In the genomic region with DNA sequence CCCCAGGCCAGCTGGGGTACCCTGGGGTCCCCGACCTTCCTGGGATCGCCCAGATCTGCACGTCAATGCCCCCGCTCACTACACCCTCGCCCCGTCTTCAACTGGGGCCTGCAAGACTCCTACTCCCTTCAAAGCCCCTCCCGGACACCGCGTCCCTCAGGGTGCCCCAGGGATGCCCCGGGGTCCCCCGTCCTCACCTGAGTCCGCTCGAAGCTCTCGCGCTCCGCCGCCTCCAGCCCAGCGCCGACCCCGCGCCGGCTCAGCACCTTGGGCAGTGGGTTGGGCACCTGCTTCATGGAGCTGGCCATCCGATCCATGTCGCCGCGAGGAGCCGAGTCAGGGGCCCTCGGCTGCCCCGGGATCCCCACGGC, we compare ENCODE assay signal across 1 cellular context.
TF ChIP-seq lines count a peak whose summit lies in the region.

A gene (minus strand): TSS at position 338 of the 371 bp plus-strand sequence. CDS start 21 bp downstream, at position 317.

TF ChIP-seq in SK-N-SH, 30 proteins besides CTCF, POLR2A, EP300 and RAD21 (continued from another document):
- TF ChIP-seq RCOR1 (IDR thresholded peaks at IDR 0.05; ENCODE audit: low read length) = no peak
- TF ChIP-seq, protein P1, sequence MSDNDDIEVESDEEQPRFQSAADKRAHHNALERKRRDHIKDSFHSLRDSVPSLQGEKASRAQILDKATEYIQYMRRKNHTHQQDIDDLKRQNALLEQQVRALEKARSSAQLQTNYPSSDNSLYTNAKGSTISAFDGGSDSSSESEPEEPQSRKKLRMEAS (IDR thresholded peaks at IDR 0.05; ENCODE audit: low read depth) = 0 out of 2 replicates have a peak, but pooled peaks have one; percentile 24
- TF ChIP-seq TAF1 (IDR thresholded peaks at IDR 0.05; ENCODE audit: borderline replicate concordance, low read depth, low read length) = 0 out of 2 replicates have a peak, but pooled peaks have one; percentile 12
